15 cellular contexts compared by ENCODE assay signal in the genomic region with DNA sequence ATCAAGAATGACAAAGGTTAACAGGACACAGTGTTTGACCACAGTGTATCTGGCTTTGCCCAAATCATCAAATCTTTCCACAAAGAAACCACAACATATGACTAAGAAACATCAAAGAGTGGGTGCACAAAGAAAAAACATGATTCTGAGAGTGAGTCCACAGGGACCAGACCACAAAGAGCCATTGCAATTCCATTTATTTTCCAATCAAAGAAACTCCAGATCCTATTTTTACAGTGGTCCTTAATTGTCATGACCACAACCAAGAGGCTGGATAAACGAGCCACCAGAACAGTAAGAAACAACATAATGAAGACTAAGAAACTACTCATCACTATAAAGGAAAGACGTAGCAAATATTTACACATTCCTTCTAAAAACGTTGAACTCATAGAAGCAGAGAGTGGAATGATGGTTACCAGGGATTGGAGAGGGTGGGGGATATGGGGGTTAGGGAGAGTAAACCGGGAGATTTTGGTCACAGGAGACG.
DNase-seq lines count a peak whose midpoint lies in the region; FAIRE-seq and TF ChIP-seq lines count a peak whose summit lies in the region.
"Had no signal": no experiment of that assay in that cellular context is flagged by ENCODE, and none has a peak within 500 bp of the region (broad histone marks: within the 10 kb centered on the region; RNA-seq: fewer than 3 reads in every experiment).

No MANE protein-coding gene starts in this region.

- H4K20me1 ChIP-seq in PC-9 (ENCODE audit: insufficient read depth), result no peaks in the 10 kb centered on the region

- TF ChIP-seq CTCF in Caco-2 (IDR thresholded peaks at IDR 0.05; ENCODE audit: insufficient read depth in 1 of 2, low read depth in 1 of 2, low read length in 1 of 2, severe bottlenecking in 1 of 2, unreplicated experiment in 1 of 2) (no peak), brain microvascular endothelial cell (IDR thresholded peaks at IDR 0.05; ENCODE audit: low read depth, low read length, missing control alignments) (no peak), PC-9 (conservative IDR thresholded peaks at IDR 0.05) (no peak)

- H3K79me2 ChIP-seq in PC-9 (ENCODE audit: low read depth), result no peaks in the 10 kb centered on the region

- H3K4me1 ChIP-seq in Caco-2, result peaks cover 6% of the 10 kb centered on the region; the same call in 1 of the 2 replicates
- H3K4me1 ChIP-seq in PC-9 (replicated peaks; ENCODE audit: insufficient read depth), result 0 out of 2 replicates have a peak, but pooled peaks cover 6% of the 10 kb centered on the region

- H3K4me2 ChIP-seq in PC-9, result no peak overlapping the region

- H3K36me3 ChIP-seq in Caco-2 (ENCODE audit: control insufficient read depth, insufficient read depth, low read length), result no peaks in the 10 kb centered on the region
- H3K36me3 ChIP-seq in brain microvascular endothelial cell (replicated peaks), result no peaks in the 10 kb centered on the region
- H3K36me3 ChIP-seq in PC-9 (ENCODE audit: low read depth), result no peaks in the 10 kb centered on the region

- no peaks in the 10 kb centered on the region for H3K9me3 Mint-ChIP-seq in Caco-2 (ENCODE audit: unreplicated experiment)
- H3K9me3 Mint-ChIP-seq: dendritic cell treated with granulocyte-macrophage colony-stimulating factor and Interleukin-4, amounts not matched to agents 40 ng/mL and 50 ng/mL, for 4 days had no signal

- no peaks in the 10 kb centered on the region for H3K27me3 ChIP-seq in Caco-2 (replicated peaks; ENCODE audit: control insufficient read depth, insufficient read depth, low read length)
- no peaks in the 10 kb centered on the region for H3K27me3 ChIP-seq in brain microvascular endothelial cell (replicated peaks)
- no peaks in the 10 kb centered on the region for H3K27me3 ChIP-seq in PC-9 (ENCODE audit: insufficient read depth, low read depth)

- FAIRE-seq in GM19239 (lab: Jason Lieb, UNC) (no peak), GM12892 (lab: Jason Lieb, UNC) (no peak)

- H3K27me3 Mint-ChIP-seq in Caco-2 (ENCODE audit: insufficient read depth, unreplicated experiment), result no peaks in the 10 kb centered on the region
- H3K27me3 Mint-ChIP-seq: dendritic cell treated with granulocyte-macrophage colony-stimulating factor and Interleukin-4, amounts not matched to agents 40 ng/mL and 50 ng/mL, for 4 days had no signal

- no peak overlapping the region for H3K4me3 ChIP-seq in Caco-2 (ENCODE audit: low read depth, low read length)
- no peak overlapping the region for H3K4me3 ChIP-seq in brain microvascular endothelial cell (ENCODE audit: low read depth, low read length)
- H3K4me3 ChIP-seq in PC-9, result no peak overlapping the region
- H3K4me3 ChIP-seq: mucosa of descending colon had no signal

- intact Hi-C loops in Caco-2 (cut with micrococcal nuclease; ENCODE audit: unreplicated experiment) (no loop called here), PC-9 (cut with micrococcal nuclease; ENCODE audit: unreplicated experiment) (no loop called here)

- DNase-seq in Caco-2 (no peak), M059J (ENCODE audit: low read depth) (peak; percentile 93), brain microvascular endothelial cell (peak; percentile 45), kidney glomerular epithelial cell (lab: John Stamatoyannopoulos, UW) (peak; percentile 11), GM19239 (ENCODE audit: insufficient read length, low spot score) (no peak), superior temporal gyrus (ENCODE audit: extremely low spot score) (no peak), GM12892 (ENCODE audit: insufficient read length) (no peak), PC-9 (no peak)
- DNase-seq: activated CD4-positive, CD25-positive, alpha-beta regulatory T cell; activated naive CD4-positive, alpha-beta T cell treated with anti-CD3 and anti-CD28 coated beads, Interleukin-2, amount 50 U/mL, for 16 hours; DMS53; mucosa of descending colon; NCI-H1105; posterior cingulate gyrus had no signal

- in situ Hi-C loops in brain microvascular endothelial cell (cut with HindIII; ENCODE audit: low pct_ligation_motif_present, low sequenced_read_pairs), result no loop called here

- CTCF ChIA-PET in Caco-2 (lab: Charles Lee) (no interaction called here), PC-9 (lab: Charles Lee) (no interaction called here)

- no peaks in the 10 kb centered on the region for H3F3A ChIP-seq in PC-9 (ENCODE audit: insufficient read depth, low read depth)

- H2AFZ ChIP-seq in PC-9, result no peak overlapping the region

- H3K9me3 ChIP-seq in Caco-2 (no peaks in the 10 kb centered on the region), PC-9 (ENCODE audit: insufficient read depth, low read depth) (no peaks in the 10 kb centered on the region)
- H3K9me3 ChIP-seq: mucosa of descending colon had no signal

- no peak for TF ChIP-seq POLR2A in GM12892 (IDR thresholded peaks at IDR 0.05; ENCODE audit: low read depth, low read length)

- POLR2A ChIA-PET in Caco-2 (lab: Charles Lee) (no interaction called here), PC-9 (lab: Charles Lee; ENCODE audit: unreplicated experiment) (no interaction called here)

- no peaks in the 10 kb centered on the region for H3K36me3 Mint-ChIP-seq in Caco-2 (ENCODE audit: insufficient read depth, unreplicated experiment)

- H3K27ac ChIP-seq in brain microvascular endothelial cell (no peak overlapping the region), PC-9 (no peak overlapping the region)

- no TSS peak for BruUV-seq in Caco-2 (replicated peaks; lab: Mats Ljungman, UMichigan)
- BruUV-seq in PC-9 (replicated peaks; lab: Mats Ljungman, UMichigan), result no TSS peak

- H3K4me1 Mint-ChIP-seq in Caco-2 (ENCODE audit: low read depth, unreplicated experiment), result peaks cover 27% of the 10 kb centered on the region

- no peaks in the 10 kb centered on the region for H3K9me2 ChIP-seq in PC-9 (ENCODE audit: insufficient read depth)

- peak overlapping the region; percentile 12 for H3K4me3 Mint-ChIP-seq in Caco-2 (ENCODE audit: unreplicated experiment)
- H3K4me3 Mint-ChIP-seq: dendritic cell treated with granulocyte-macrophage colony-stimulating factor and Interleukin-4, amounts not matched to agents 40 ng/mL and 50 ng/mL, for 4 days had no signal

- H3K27ac Mint-ChIP-seq in Caco-2 (ENCODE audit: unreplicated experiment), result no peak overlapping the region
- H3K27ac Mint-ChIP-seq: dendritic cell treated with granulocyte-macrophage colony-stimulating factor and Interleukin-4, amounts not matched to agents 40 ng/mL and 50 ng/mL, for 4 days had no signal

Comparison
In these comparisons a context has a peak if more than half of its experiments do, and no peak if none do; other contexts are left out.
1. DNase-seq: peak in M059J (single experiment), brain microvascular endothelial cell (single experiment) and kidney glomerular epithelial cell (single experiment); none in Caco-2 (0 of 2), GM19239 (single experiment), superior temporal gyrus (single experiment), GM12892 (single experiment) and PC-9 (0 of 2).